8 cellular contexts compared by ENCODE assay signal in genomic region chr12:96241484-96242256, GRCh38. TPM values are rescaled to one million over a fixed set of nuclear protein-coding genes. Genes with fewer than 3 reads are reported as not detected.
A peak's percentile ranks its signal among the peaks of the same experiment; 100 is the strongest.
DNase-seq lines count a peak whose midpoint lies in the region; ATAC-seq and TF ChIP-seq lines count a peak whose summit lies in the region.

No MANE protein-coding gene starts in this region.

- H3K4me2 ChIP-seq in SK-N-SH: no peak overlapping the region

- peaks cover 94% of the 10 kb centered on the region for H3K79me2 ChIP-seq in SK-N-SH (ENCODE audit: insufficient read depth)

- peak overlapping the region; percentile 83 for H3K27ac Mint-ChIP-seq in activated T-cell treated with anti-CD3 and anti-CD28 coated beads, Interleukin-2, amount 50 U/mL, for 72 hours

- no peak overlapping the region for H2AFZ ChIP-seq in SK-N-SH (ENCODE audit: low read depth)

- H3K27me3 ChIP-seq in SK-N-SH (ENCODE audit: insufficient read depth): no peaks in the 10 kb centered on the region

- no peak overlapping the region for H3K4me3 ChIP-seq in SK-N-SH (ENCODE audit: low read depth in 2 of 2, low read length in 1 of 2)

- H3K9me2 ChIP-seq in SK-N-SH: no peaks in the 10 kb centered on the region

- DNase-seq in MV-4-11 (lab: John Stamatoyannopoulos, UW) (peak; percentile 52), left ventricle myocardium superior (no peak), SK-N-SH (no peak), epidermal melanocyte (ENCODE audit: insufficient read length, low spot score) (no peak), NCI-H128 (lab: John Stamatoyannopoulos, UW; ENCODE audit: unreplicated experiment) (no peak), ureter (ENCODE audit: low spot score) (no peak)
- peak; percentile 31 to 50 for DNase-seq in activated T-cell treated with anti-CD3 and anti-CD28 coated beads, Interleukin-2, amount 50 U/mL, for 72 hours
- peak; percentile 46 for DNase-seq in stimulated activated CD8-positive, alpha-beta memory T cell treated with anti-CD3 and anti-CD28 coated beads, Interleukin-12 subunit alpha, Interleukin-12 subunit beta, amount 100 ng/mL, for 4 hours (ENCODE audit: low read depth)

- H3K36me3 Mint-ChIP-seq in activated T-cell treated with anti-CD3 and anti-CD28 coated beads, Interleukin-2, amount 50 U/mL, for 72 hours (ENCODE audit: insufficient read depth in 2 of 2): peaks cover 2 to 6% of the 10 kb centered on the region in 2 donors

- H3K4me1 Mint-ChIP-seq in activated T-cell treated with anti-CD3 and anti-CD28 coated beads, Interleukin-2, amount 50 U/mL, for 72 hours (ENCODE audit: low read depth): peaks cover 61% of the 10 kb centered on the region

- H4K20me1 ChIP-seq in SK-N-SH (ENCODE audit: insufficient read depth): peaks cover 89% of the 10 kb centered on the region

- no peaks in the 10 kb centered on the region for H3K27me3 Mint-ChIP-seq in activated T-cell treated with anti-CD3 and anti-CD28 coated beads, Interleukin-2, amount 50 U/mL, for 72 hours (ENCODE audit: low read depth)

- ATAC-seq in activated T-cell treated with anti-CD3 and anti-CD28 coated beads, Interleukin-2, amount 50 U/mL, for 72 hours (replicated peaks in 1 of 2): peak; percentile 59 to 88
- peak; percentile 15 for ATAC-seq in left ventricle myocardium superior

- 90% methylated on average over 13 of the region's 13 CpGs for WGBS in SK-N-SH (ENCODE audit: low lambda C conversion rate)

- TF ChIP-seq CTCF in SK-N-SH (IDR thresholded peaks at IDR 0.05): no peak

- no peak overlapping the region for H3K9ac ChIP-seq in SK-N-SH

- intact Hi-C loops in left ventricle myocardium superior (cut with micrococcal nuclease): no loop called here

- TF ChIP-seq EP300 in SK-N-SH (IDR thresholded peaks at IDR 0.05; ENCODE audit: borderline replicate concordance in 1 of 2, low read depth in 1 of 2, low read length in 1 of 2): no peak

- CTCF ChIA-PET in SK-N-SH (lab: Yijun Ruan, JAX): interaction anchor here (1.5 to 4.7 kb wide), 4 partner anchors 26 to 159 kb away, joined by 5 to 33 read pairs (median 8); partner anchors contain the start of gene CDK17

- H3K4me1 ChIP-seq in SK-N-SH (ENCODE audit: control insufficient read depth in 1 of 2, insufficient read depth in 2 of 2, low read depth in 1 of 2, low read length in 1 of 2): peaks cover 35 to 57% of the 10 kb centered on the region in 2 experiments

- no peaks in the 10 kb centered on the region for H3K9me3 Mint-ChIP-seq in activated T-cell treated with anti-CD3 and anti-CD28 coated beads, Interleukin-2, amount 50 U/mL, for 72 hours

- H3K9me3 ChIP-seq in SK-N-SH: no peaks in the 10 kb centered on the region

- H3K27ac ChIP-seq in SK-N-SH (ENCODE audit: low read depth in 2 of 2, low read length in 1 of 2): no peak overlapping the region; a peak in 1 of 4 replicates

- peaks cover 12% of the 10 kb centered on the region for H3F3A ChIP-seq in SK-N-SH (replicated peaks; ENCODE audit: insufficient read depth)

- POLR2A ChIA-PET in SK-N-SH (lab: Yijun Ruan, JAX): no interaction called here

- peaks cover 4 to 13% of the 10 kb centered on the region in 2 experiments for H3K36me3 ChIP-seq in SK-N-SH (replicated peaks in 1 of 2; ENCODE audit: control insufficient read depth in 1 of 2, insufficient read depth in 2 of 2, low read length in 1 of 2)

- H3K4me3 Mint-ChIP-seq in activated T-cell treated with anti-CD3 and anti-CD28 coated beads, Interleukin-2, amount 50 U/mL, for 72 hours: peak overlapping the region in 1 of 2 donors; percentile 74

- TF ChIP-seq RAD21 in SK-N-SH (IDR thresholded peaks at IDR 0.05; ENCODE audit: low read length): no peak

TF ChIP-seq in SK-N-SH, 30 proteins besides CTCF, POLR2A, EP300 and RAD21:
- TF ChIP-seq TAF1 (IDR thresholded peaks at IDR 0.05; ENCODE audit: borderline replicate concordance, low read depth, low read length) (no peak), FOSL2 (IDR thresholded peaks at IDR 0.05; ENCODE audit: borderline replicate concordance, low read depth) (no peak), TCF12 (IDR thresholded peaks at IDR 0.05) (no peak), MXI1 (IDR thresholded peaks at IDR 0.05; ENCODE audit: low read depth, low read length) (no peak), YY1 (IDR thresholded peaks at IDR 0.05; ENCODE audit: low read depth) (no peak), RCOR1 (IDR thresholded peaks at IDR 0.05; ENCODE audit: low read length) (no peak), GABPA (IDR thresholded peaks at IDR 0.05; ENCODE audit: low read depth) (no peak)
- TF ChIP-seq, protein P1, sequence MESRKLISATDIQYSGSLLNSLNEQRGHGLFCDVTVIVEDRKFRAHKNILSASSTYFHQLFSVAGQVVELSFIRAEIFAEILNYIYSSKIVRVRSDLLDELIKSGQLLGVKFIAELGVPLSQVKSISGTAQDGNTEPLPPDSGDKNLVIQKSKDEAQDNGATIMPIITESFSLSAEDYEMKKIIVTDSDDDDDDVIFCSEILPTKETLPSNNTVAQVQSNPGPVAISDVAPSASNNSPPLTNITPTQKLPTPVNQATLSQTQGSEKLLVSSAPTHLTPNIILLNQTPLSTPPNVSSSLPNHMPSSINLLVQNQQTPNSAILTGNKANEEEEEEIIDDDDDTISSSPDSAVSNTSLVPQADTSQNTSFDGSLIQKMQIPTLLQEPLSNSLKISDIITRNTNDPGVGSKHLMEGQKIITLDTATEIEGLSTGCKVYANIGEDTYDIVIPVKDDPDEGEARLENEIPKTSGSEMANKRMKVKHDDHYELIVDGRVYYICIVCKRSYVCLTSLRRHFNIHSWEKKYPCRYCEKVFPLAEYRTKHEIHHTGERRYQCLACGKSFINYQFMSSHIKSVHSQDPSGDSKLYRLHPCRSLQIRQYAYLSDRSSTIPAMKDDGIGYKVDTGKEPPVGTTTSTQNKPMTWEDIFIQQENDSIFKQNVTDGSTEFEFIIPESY (IDR thresholded peaks at IDR 0.05; ENCODE audit: borderline replicate concordance, low read depth): no peak

RNA-seq across cellular contexts. Expression of gene ELK3, which starts 47.5 kb away (rescaled TPM):
- 10 to 100 TPM; 31.2 to 34.9 TPM for total RNA-seq in activated T-cell treated with anti-CD3 and anti-CD28 coated beads, Interleukin-2, amount 50 U/mL, for 72 hours
- total RNA-seq in left ventricle myocardium superior (21.1 TPM), ureter (41.7 TPM)
- 33.1 and 33.8 TPM in 2 replicates for polyA plus RNA-seq in SK-N-SH (2012; rRNA removed)
- 41.2 and 43.2 TPM in 2 replicates for polyA plus RNA-seq in SK-N-SH (2012; cell fraction: cytosol; rRNA removed)
- polyA plus RNA-seq in SK-N-SH (2012; cell fraction: nucleus; rRNA removed): 11.3 and 16.9 TPM in 2 replicates

Comparison
In these comparisons a context has a peak if more than half of its experiments do, and no peak if none do; other contexts are left out.
1. DNase-seq: peak in MV-4-11 (single experiment), activated T-cell treated with anti-CD3 and anti-CD28 coated beads, Interleukin-2, amount 50 U/mL, for 72 hours (2 of 2) and stimulated activated CD8-positive, alpha-beta memory T cell treated with anti-CD3 and anti-CD28 coated beads, Interleukin-12 subunit alpha, Interleukin-12 subunit beta, amount 100 ng/mL, for 4 hours (single experiment); none in left ventricle myocardium superior (single experiment), SK-N-SH (single experiment), epidermal melanocyte (single experiment), NCI-H128 (single experiment) and ureter (single experiment).